In the genomic region with DNA sequence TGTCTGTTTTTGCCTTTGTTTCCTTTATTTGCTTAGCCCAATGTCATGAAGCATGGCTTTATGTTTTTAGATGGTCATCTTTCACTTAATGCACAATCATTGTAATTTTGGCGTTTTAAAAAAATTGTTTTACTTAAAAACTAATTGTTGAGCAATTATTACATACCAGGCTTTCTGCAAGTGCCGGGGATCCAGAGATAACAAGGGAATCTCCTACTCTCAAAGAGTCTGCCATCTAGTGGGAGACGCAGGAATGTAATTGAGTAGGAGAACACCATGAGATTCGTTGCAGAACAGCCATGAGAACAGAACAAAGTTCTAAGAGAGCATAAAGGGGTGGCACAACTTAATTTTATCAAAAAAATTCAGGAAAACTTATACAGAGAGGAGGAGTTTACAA, we compare ENCODE assay signal across 2 cellular contexts.
TF ChIP-seq lines count a peak whose summit lies in the region.
"Not testable (repeated sequence)": the region's sequence is repeated elsewhere in the genome, so short reads cannot be mapped to it uniquely, and the experiment has no call there.

No MANE protein-coding gene starts in this region.

TF ChIP-seq in SK-N-SH, 30 proteins besides CTCF, POLR2A, EP300 and RAD21:
- TF ChIP-seq SMC3 (IDR thresholded peaks at IDR 0.05; ENCODE audit: low read depth, low read length) (peak; percentile 54; the same call in 1 of the 2 replicates), GATA2 (CRISPR knock-in tag; IDR thresholded peaks at IDR 0.05) (0 out of 2 replicates have a peak, but pooled peaks have one; percentile 15)

TF ChIP-seq in K562, 482 proteins besides CTCF, POLR2A, EP300 and RAD21:
- 0 out of 2 replicates have a peak, but pooled peaks have one; percentile 30 for TF ChIP-seq SMC3 (conservative IDR thresholded peaks at IDR 0.05; ENCODE audit: insufficient read depth, low read depth, low read length)
- not testable (repeated sequence) for TF ChIP-seq CEBPG (CRISPR knock-in tag; IDR thresholded peaks at IDR 0.05); TEAD4 (CRISPR knock-in tag; IDR thresholded peaks at IDR 0.05; ENCODE audit: borderline replicate concordance)
- peak; percentile 63 to 85; a peak in 3 of 4 replicates for TF ChIP-seq CEBPG (tag; conservative IDR thresholded peaks at IDR 0.05 in 1 of 2, IDR thresholded peaks at IDR 0.05 in 1 of 2)
- peak; percentile 38; the same call in 1 of the 2 replicates for TF ChIP-seq TEAD4 (IDR thresholded peaks at IDR 0.05; ENCODE audit: low read length)
- TF ChIP-seq, protein P1, sequence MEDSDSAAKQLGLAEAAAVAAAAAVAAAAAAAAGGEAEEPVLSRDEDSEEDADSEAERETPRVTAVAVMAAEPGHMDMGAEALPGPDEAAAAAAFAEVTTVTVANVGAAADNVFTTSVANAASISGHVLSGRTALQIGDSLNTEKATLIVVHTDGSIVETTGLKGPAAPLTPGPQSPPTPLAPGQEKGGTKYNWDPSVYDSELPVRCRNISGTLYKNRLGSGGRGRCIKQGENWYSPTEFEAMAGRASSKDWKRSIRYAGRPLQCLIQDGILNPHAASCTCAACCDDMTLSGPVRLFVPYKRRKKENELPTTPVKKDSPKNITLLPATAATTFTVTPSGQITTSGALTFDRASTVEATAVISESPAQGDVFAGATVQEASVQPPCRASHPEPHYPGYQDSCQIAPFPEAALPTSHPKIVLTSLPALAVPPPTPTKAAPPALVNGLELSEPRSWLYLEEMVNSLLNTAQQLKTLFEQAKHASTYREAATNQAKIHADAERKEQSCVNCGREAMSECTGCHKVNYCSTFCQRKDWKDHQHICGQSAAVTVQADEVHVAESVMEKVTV (CRISPR knock-in tag; IDR thresholded peaks at IDR 0.05), result peak; percentile 45; the same call in 1 of the 2 replicates
- peak; percentile 69 for TF ChIP-seq CEBPB (tag; IDR thresholded peaks at IDR 0.05)
- 0 out of 4 replicates have a peak, but pooled peaks of 1 of the 2 experiments have one; percentile 32 for TF ChIP-seq TEAD1 (CRISPR knock-in tag; IDR thresholded peaks at IDR 0.05)
- peak; percentile 62; the same call in 1 of the 2 replicates for TF ChIP-seq TEAD2 (tag; IDR thresholded peaks at IDR 0.05)
